14 cellular contexts compared by ENCODE assay signal in the genomic region with DNA sequence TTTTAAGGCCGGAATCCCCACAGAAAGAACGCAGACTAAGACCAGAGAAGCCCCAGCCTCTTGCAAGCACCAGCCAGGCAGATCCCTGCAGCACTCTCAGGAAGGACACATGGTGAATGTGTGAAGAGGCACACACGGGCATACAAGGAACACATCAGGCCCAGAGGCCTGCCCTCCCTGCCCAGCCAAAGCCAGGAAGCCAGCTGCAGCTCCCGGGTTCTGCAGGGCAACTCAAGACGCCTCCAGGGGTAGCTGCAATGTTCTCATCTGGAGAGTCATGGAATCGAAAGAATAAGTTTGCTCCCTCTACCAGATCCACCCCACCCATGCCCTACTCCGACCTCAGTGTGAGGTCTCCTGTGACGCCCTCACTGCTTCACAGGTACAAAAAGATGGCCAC. TPM values are rescaled to one million over a fixed set of nuclear protein-coding genes. Genes with fewer than 3 reads are reported as not detected.
DNase-seq lines count a peak whose midpoint lies in the region; ATAC-seq lines count a peak whose summit lies in the region.
"Had no signal": no experiment of that assay in that cellular context is flagged by ENCODE, and none has a peak within 500 bp of the region (broad histone marks: within the 10 kb centered on the region; RNA-seq: fewer than 3 reads in every experiment).

No MANE protein-coding gene starts in this region.

- H3K4me3 Mint-ChIP-seq in stimulated activated naive CD8-positive, alpha-beta T cell treated with anti-CD3 and anti-CD28 coated beads, Interleukin-15, Interleukin-2, amounts not matched to agents 100 ng/mL and 50 ng/mL, for 24 hours, result peak overlapping the region; percentile 93
- peak overlapping the region; percentile 92 for H3K4me3 Mint-ChIP-seq in activated naive CD8-positive, alpha-beta T cell treated with anti-CD3 and anti-CD28 coated beads, Interleukin-2, amount 10 ng/mL, durations not matched to agents 7 days and 5 days
- H3K4me3 Mint-ChIP-seq in naive thymus-derived CD4-positive, alpha-beta T cell, result peak overlapping the region; percentile 83 to 94 (median 93)

- intact Hi-C loops in naive thymus-derived CD4-positive, alpha-beta T cell (cut with micrococcal nuclease), result loop anchor here (5.0 kb wide), 2 partner anchors 327 to 1882 kb away; a partner anchor contains a TSS

- CTCF ChIA-PET in naive thymus-derived CD4-positive, alpha-beta T cell (lab: Charles Lee), result no interaction called here

- peaks cover 52 to 65% of the 10 kb centered on the region in 2 donors for H3K4me1 ChIP-seq in naive thymus-derived CD4-positive, alpha-beta T cell (ENCODE audit: control insufficient read depth in 2 of 2, insufficient read depth in 2 of 2, low read length in 2 of 2)
- H3K4me1 ChIP-seq: BE2C had no signal

- POLR2A ChIA-PET in activated naive CD8-positive, alpha-beta T cell treated with anti-CD3 and anti-CD28 coated beads, Interleukin-2, amount 10 ng/mL, durations not matched to agents 7 days and 5 days (lab: Charles Lee), result no interaction called here
- POLR2A ChIA-PET in naive thymus-derived CD4-positive, alpha-beta T cell (lab: Charles Lee), result interaction anchor here (2.4 to 6.3 kb wide), 2 partner anchors 8 to 13 kb away, joined by 6 to 88 read pairs; no protein-coding TSS in a partner anchor

- H3K4me3 ChIP-seq in naive thymus-derived CD4-positive, alpha-beta T cell (ENCODE audit: low read length), result peak overlapping the region; percentile 90

- H3K27ac Mint-ChIP-seq in stimulated activated naive CD8-positive, alpha-beta T cell treated with anti-CD3 and anti-CD28 coated beads, Interleukin-15, Interleukin-2, amounts not matched to agents 100 ng/mL and 50 ng/mL, for 24 hours, result peak overlapping the region; percentile 62
- H3K27ac Mint-ChIP-seq in activated naive CD8-positive, alpha-beta T cell treated with anti-CD3 and anti-CD28 coated beads, Interleukin-2, amount 10 ng/mL, durations not matched to agents 7 days and 5 days, result no peak overlapping the region
- peak overlapping the region in 8 of 9 donors; percentile 54 to 95 (median 82) for H3K27ac Mint-ChIP-seq in naive thymus-derived CD4-positive, alpha-beta T cell

- peaks cover 72% of the 10 kb centered on the region for H3K4me1 Mint-ChIP-seq in stimulated activated naive CD8-positive, alpha-beta T cell treated with anti-CD3 and anti-CD28 coated beads, Interleukin-15, Interleukin-2, amounts not matched to agents 100 ng/mL and 50 ng/mL, for 24 hours (ENCODE audit: low read depth)
- peaks cover 51% of the 10 kb centered on the region for H3K4me1 Mint-ChIP-seq in activated naive CD8-positive, alpha-beta T cell treated with anti-CD3 and anti-CD28 coated beads, Interleukin-2, amount 10 ng/mL, durations not matched to agents 7 days and 5 days
- H3K4me1 Mint-ChIP-seq in naive thymus-derived CD4-positive, alpha-beta T cell, result peaks cover 59 to 76% (median 73%) of the 10 kb centered on the region in 7 donors

- DNase-seq in stimulated activated naive CD8-positive, alpha-beta T cell treated with anti-CD3 and anti-CD28 coated beads, Interleukin-15, Interleukin-2, amounts not matched to agents 100 U/mL and 50 U/mL, for 24 hours, result no peak
- no peak for DNase-seq in activated naive CD8-positive, alpha-beta T cell treated with anti-CD3 and anti-CD28 coated beads, Interleukin-2, amount 10 ng/mL, durations not matched to agents 7 days and 5 days
- DNase-seq in naive thymus-derived CD4-positive, alpha-beta T cell, result no peak
- DNase-seq in globus pallidus (ENCODE audit: low spot score) (no peak), LoVo (ENCODE audit: low spot score) (no peak), GF-D8 (lab: John Stamatoyannopoulos, UW) (no peak)
- DNase-seq: BE2C; erythroblast; GOT3; nucleus accumbens; stimulated activated CD4-positive, alpha-beta T cell treated with anti-CD3 and anti-CD28 coated beads, Interleukin-1b, Interleukin-23, amount 100 ng/mL, for 48 hours had no signal

- peak overlapping the region; percentile 91 for H3K27ac ChIP-seq in naive thymus-derived CD4-positive, alpha-beta T cell (ENCODE audit: low read depth, low read length)

- peaks cover 4% of the 10 kb centered on the region for H3K36me3 Mint-ChIP-seq in stimulated activated naive CD8-positive, alpha-beta T cell treated with anti-CD3 and anti-CD28 coated beads, Interleukin-15, Interleukin-2, amounts not matched to agents 100 ng/mL and 50 ng/mL, for 24 hours (ENCODE audit: low read depth)
- no peaks in the 10 kb centered on the region for H3K36me3 Mint-ChIP-seq in activated naive CD8-positive, alpha-beta T cell treated with anti-CD3 and anti-CD28 coated beads, Interleukin-2, amount 10 ng/mL, durations not matched to agents 7 days and 5 days
- peaks cover 0 to 6% (median 3%) of the 10 kb centered on the region in 5 donors for H3K36me3 Mint-ChIP-seq in naive thymus-derived CD4-positive, alpha-beta T cell

- no peak for ATAC-seq in stimulated activated naive CD8-positive, alpha-beta T cell treated with anti-CD3 and anti-CD28 coated beads, Interleukin-15, Interleukin-2, amounts not matched to agents 100 U/mL and 50 U/mL, for 24 hours
- no peak for ATAC-seq in activated naive CD8-positive, alpha-beta T cell treated with anti-CD3 and anti-CD28 coated beads, Interleukin-2, amount 10 ng/mL, durations not matched to agents 7 days and 5 days (ENCODE audit: low read depth)
- ATAC-seq in naive thymus-derived CD4-positive, alpha-beta T cell, result no peak
- ATAC-seq in HG03196 (IDR thresholded peaks at IDR 0.05; ENCODE audit: unreplicated experiment), result no peak

- no peaks in the 10 kb centered on the region for H3K27me3 Mint-ChIP-seq in stimulated activated naive CD8-positive, alpha-beta T cell treated with anti-CD3 and anti-CD28 coated beads, Interleukin-15, Interleukin-2, amounts not matched to agents 100 ng/mL and 50 ng/mL, for 24 hours
- no peaks in the 10 kb centered on the region for H3K27me3 Mint-ChIP-seq in activated naive CD8-positive, alpha-beta T cell treated with anti-CD3 and anti-CD28 coated beads, Interleukin-2, amount 10 ng/mL, durations not matched to agents 7 days and 5 days
- peaks cover 0 to 2% (median 0%) of the 10 kb centered on the region in 5 donors for H3K27me3 Mint-ChIP-seq in naive thymus-derived CD4-positive, alpha-beta T cell

- no peaks in the 10 kb centered on the region for H3K27me3 ChIP-seq in naive thymus-derived CD4-positive, alpha-beta T cell (ENCODE audit: control insufficient read depth in 2 of 2, insufficient read depth in 2 of 2, low read length in 2 of 2)
- H3K27me3 ChIP-seq: BE2C had no signal

- no peaks in the 10 kb centered on the region for H3K9me3 ChIP-seq in naive thymus-derived CD4-positive, alpha-beta T cell (ENCODE audit: control insufficient read depth in 2 of 3, low read length in 3 of 3)
- H3K9me3 ChIP-seq: BE2C had no signal

- H3K9me3 Mint-ChIP-seq in stimulated activated naive CD8-positive, alpha-beta T cell treated with anti-CD3 and anti-CD28 coated beads, Interleukin-15, Interleukin-2, amounts not matched to agents 100 ng/mL and 50 ng/mL, for 24 hours, result no peaks in the 10 kb centered on the region
- H3K9me3 Mint-ChIP-seq in activated naive CD8-positive, alpha-beta T cell treated with anti-CD3 and anti-CD28 coated beads, Interleukin-2, amount 10 ng/mL, durations not matched to agents 7 days and 5 days, result no peaks in the 10 kb centered on the region
- no peaks in the 10 kb centered on the region for H3K9me3 Mint-ChIP-seq in naive thymus-derived CD4-positive, alpha-beta T cell

- peaks cover 0 to 12% (median 0%) of the 10 kb centered on the region in 3 experiments for H3K36me3 ChIP-seq in naive thymus-derived CD4-positive, alpha-beta T cell (ENCODE audit: control insufficient read depth in 2 of 3, insufficient read depth in 3 of 3, low read length in 3 of 3)
- H3K36me3 ChIP-seq: BE2C had no signal

RNA-seq across cellular contexts. Expression of a gene that starts 2.3 kb away (rescaled TPM):
- 10 to 100 TPM; 38.0 to 38.3 TPM for total RNA-seq in activated naive CD8-positive, alpha-beta T cell treated with anti-CD3 and anti-CD28 coated beads, Interleukin-2, amount 10 ng/mL, durations not matched to agents 7 days and 5 days
- total RNA-seq in naive thymus-derived CD4-positive, alpha-beta T cell, result 10 to 100 TPM; 38.8 to 79.1 (median 50.4) TPM
- polyA plus RNA-seq in naive thymus-derived CD4-positive, alpha-beta T cell, result 10 to 100 TPM; 46.2 to 81.9 TPM

RNA-seq across cellular contexts. Expression of a gene that starts 11.2 kb away (rescaled TPM):
- not detected for total RNA-seq in activated naive CD8-positive, alpha-beta T cell treated with anti-CD3 and anti-CD28 coated beads, Interleukin-2, amount 10 ng/mL, durations not matched to agents 7 days and 5 days
- total RNA-seq in naive thymus-derived CD4-positive, alpha-beta T cell, result under 1 TPM in 1 of 5 experiments, not detected in 4; 0.42 TPM
- not detected for polyA plus RNA-seq in naive thymus-derived CD4-positive, alpha-beta T cell
- total RNA-seq: LHCN-M2 had no signal

RNA-seq across cellular contexts. Expression of a gene that starts 24.5 kb away (rescaled TPM):
- 10 to 100 TPM; 18.5 to 20.3 TPM for total RNA-seq in activated naive CD8-positive, alpha-beta T cell treated with anti-CD3 and anti-CD28 coated beads, Interleukin-2, amount 10 ng/mL, durations not matched to agents 7 days and 5 days
- 10 to 100 TPM; 18.3 to 51.6 (median 20.6) TPM for total RNA-seq in naive thymus-derived CD4-positive, alpha-beta T cell
- 10 to 100 TPM in 1 of 2 donors, 1 to 10 TPM in 1; 8.4 to 13.9 TPM for polyA plus RNA-seq in naive thymus-derived CD4-positive, alpha-beta T cell

RNA-seq across cellular contexts. Expression of a gene that starts 30.1 kb away (rescaled TPM):
- total RNA-seq in activated naive CD8-positive, alpha-beta T cell treated with anti-CD3 and anti-CD28 coated beads, Interleukin-2, amount 10 ng/mL, durations not matched to agents 7 days and 5 days, result not detected
- not detected for total RNA-seq in naive thymus-derived CD4-positive, alpha-beta T cell
- polyA plus RNA-seq in naive thymus-derived CD4-positive, alpha-beta T cell, result not detected
- total RNA-seq: LHCN-M2 had no signal

RNA-seq across cellular contexts. Expression of a gene that starts 58.6 kb away (rescaled TPM):
- 10 to 100 TPM; 63.2 to 66.3 TPM for total RNA-seq in activated naive CD8-positive, alpha-beta T cell treated with anti-CD3 and anti-CD28 coated beads, Interleukin-2, amount 10 ng/mL, durations not matched to agents 7 days and 5 days
- 10 to 100 TPM; 19.3 to 34.0 (median 30.7) TPM for total RNA-seq in naive thymus-derived CD4-positive, alpha-beta T cell
- 10 to 100 TPM; 39.4 to 66.5 TPM for polyA plus RNA-seq in naive thymus-derived CD4-positive, alpha-beta T cell
